Comparison of ENCODE assay signal across 16 cellular contexts in genomic region chr13:100497394-100497793, GRCh38.
DNase-seq lines count a peak whose midpoint lies in the region; ATAC-seq and TF ChIP-seq lines count a peak whose summit lies in the region.
"Had no signal": no experiment of that assay in that cellular context is flagged by ENCODE, and none has a peak within 500 bp of the region (broad histone marks: within the 10 kb centered on the region; RNA-seq: fewer than 3 reads in every experiment).

No MANE protein-coding gene starts in this region.

- H3K9me3 Mint-ChIP-seq in HFFc6: no peaks in the 10 kb centered on the region
- H3K9me3 Mint-ChIP-seq in activated T-helper 17 cell treated with anti-CD3 and anti-CD28 coated beads, Interleukin-2, amount 50 U/mL, for 72 hours: no peaks in the 10 kb centered on the region
- H3K9me3 Mint-ChIP-seq: CD4-positive, alpha-beta T cell had no signal

- TF ChIP-seq CTCF in HFFc6 (IDR thresholded peaks at IDR 0.05): no peak

- 0 out of 2 replicates have a peak overlapping the region, but pooled peaks have one; percentile 18 for H3K27ac Mint-ChIP-seq in HFFc6
- no peak overlapping the region for H3K27ac Mint-ChIP-seq in activated T-helper 17 cell treated with anti-CD3 and anti-CD28 coated beads, Interleukin-2, amount 50 U/mL, for 72 hours
- H3K27ac Mint-ChIP-seq: activated CD8-positive, alpha-beta memory T cell treated with anti-CD3 and anti-CD28 coated beads, Interleukin-2, amount 10 ng/mL, durations not matched to agents 7 days and 5 days; CD4-positive, alpha-beta T cell; progenitor cell of endocrine pancreas had no signal

- DNase-seq in HFFc6 (peak; percentile 12), fibroblast of gingiva (ENCODE audit: low read depth) (peak; percentile 10), pulmonary artery endothelial cell (ENCODE audit: low read depth, low spot score) (peak; percentile 37), NCI-H526 treated with DMSO at 0.1 percent for 48 hours (lab: John Stamatoyannopoulos, UW) (no peak)
- DNase-seq: activated CD8-positive, alpha-beta memory T cell treated with anti-CD3 and anti-CD28 coated beads, Interleukin-2, amount 10 ng/mL, durations not matched to agents 7 days and 5 days; activated gamma-delta T cell treated with Interleukin-2 at 50 U/mL for 16 hours; CD4-positive, alpha-beta T cell; heart left ventricle; NCI-H1092; stimulated activated CD4-positive, alpha-beta T cell treated with anti-CD3 and anti-CD28 coated beads, Interleukin-2, amount 100 ng/mL, for 24 hours; tibial artery had no signal

- peaks cover 35% of the 10 kb centered on the region for H3K4me1 Mint-ChIP-seq in HFFc6 (ENCODE audit: low read depth)
- peaks cover under 1% of the 10 kb centered on the region for H3K4me1 Mint-ChIP-seq in activated T-helper 17 cell treated with anti-CD3 and anti-CD28 coated beads, Interleukin-2, amount 50 U/mL, for 72 hours

- H3K27me3 Mint-ChIP-seq in HFFc6 (ENCODE audit: insufficient read depth): no peaks in the 10 kb centered on the region; the same call in none of the 2 replicates
- H3K27me3 Mint-ChIP-seq in activated T-helper 17 cell treated with anti-CD3 and anti-CD28 coated beads, Interleukin-2, amount 50 U/mL, for 72 hours: peaks cover under 1% of the 10 kb centered on the region
- H3K27me3 Mint-ChIP-seq: activated CD8-positive, alpha-beta memory T cell treated with anti-CD3 and anti-CD28 coated beads, Interleukin-2, amount 10 ng/mL, durations not matched to agents 7 days and 5 days; CD4-positive, alpha-beta T cell; progenitor cell of endocrine pancreas had no signal

- ATAC-seq in SK-N-SH treated with all-trans-retinoic acid at 6 μM for 48 hours (peak; percentile 80), HG03460 (IDR thresholded peaks at IDR 0.05; ENCODE audit: unreplicated experiment) (no peak)
- no peak for ATAC-seq in activated T-helper 17 cell treated with anti-CD3 and anti-CD28 coated beads, Interleukin-2, amount 50 U/mL, for 72 hours (replicated peaks)
- ATAC-seq: activated CD4-positive, CD25-positive, alpha-beta regulatory T cell treated with anti-CD3 and anti-CD28 coated beads, Interleukin-2, amount 50 U/mL, for 24 hours; activated CD8-positive, alpha-beta memory T cell treated with anti-CD3 and anti-CD28 coated beads, Interleukin-2, amount 10 ng/mL, durations not matched to agents 7 days and 5 days; heart left ventricle had no signal

- H3K4me3 Mint-ChIP-seq in HFFc6: no peak overlapping the region
- no peak overlapping the region for H3K4me3 Mint-ChIP-seq in activated T-helper 17 cell treated with anti-CD3 and anti-CD28 coated beads, Interleukin-2, amount 50 U/mL, for 72 hours
- H3K4me3 Mint-ChIP-seq: activated CD8-positive, alpha-beta memory T cell treated with anti-CD3 and anti-CD28 coated beads, Interleukin-2, amount 10 ng/mL, durations not matched to agents 7 days and 5 days; CD4-positive, alpha-beta T cell had no signal

- no peaks in the 10 kb centered on the region for H3K36me3 Mint-ChIP-seq in HFFc6 (ENCODE audit: low read depth)
- H3K36me3 Mint-ChIP-seq in activated T-helper 17 cell treated with anti-CD3 and anti-CD28 coated beads, Interleukin-2, amount 50 U/mL, for 72 hours (ENCODE audit: low read depth): no peaks in the 10 kb centered on the region

TF ChIP-seq in SK-N-SH treated with all-trans-retinoic acid at 6 μM for 48 hours, 23 proteins besides CTCF, POLR2A, EP300 and RAD21:
- no peak for TF ChIP-seq ISL1 (CRISPR knock-in tag; IDR thresholded peaks at IDR 0.05)
- no peak for TF ChIP-seq ZNF8 (CRISPR knock-in tag; IDR thresholded peaks at IDR 0.05)
- no peak for TF ChIP-seq CSRNP3 (CRISPR knock-in tag; IDR thresholded peaks at IDR 0.05)
- TF ChIP-seq ZNF565 (CRISPR knock-in tag; conservative IDR thresholded peaks at IDR 0.05; ENCODE audit: low read depth): no peak
- TF ChIP-seq PPARA (CRISPR knock-in tag; IDR thresholded peaks at IDR 0.05; ENCODE audit: borderline replicate concordance): no peak
- no peak for TF ChIP-seq ARNTL (CRISPR knock-in tag; IDR thresholded peaks at IDR 0.05; ENCODE audit: borderline replicate concordance, low read depth)
- TF ChIP-seq TOX (CRISPR knock-in tag; IDR thresholded peaks at IDR 0.05; ENCODE audit: borderline replicate concordance): no peak
- no peak for TF ChIP-seq BACH2 (CRISPR knock-in tag; IDR thresholded peaks at IDR 0.05; ENCODE audit: borderline replicate concordance)
- no peak for TF ChIP-seq ZC3H10 (CRISPR knock-in tag; IDR thresholded peaks at IDR 0.05)
- no peak for TF ChIP-seq PATZ1 (CRISPR knock-in tag; IDR thresholded peaks at IDR 0.05; ENCODE audit: borderline replicate concordance)
- no peak for TF ChIP-seq ZNF70 (CRISPR knock-in tag; IDR thresholded peaks at IDR 0.05)
- no peak for TF ChIP-seq GLIS3 (CRISPR knock-in tag; IDR thresholded peaks at IDR 0.05)
- no peak for TF ChIP-seq CSDC2 (CRISPR knock-in tag; IDR thresholded peaks at IDR 0.05)
- no peak for TF ChIP-seq POU6F1 (CRISPR knock-in tag; IDR thresholded peaks at IDR 0.05; ENCODE audit: borderline replicate concordance, low read depth)
- no peak for TF ChIP-seq ESRRG (CRISPR knock-in tag; IDR thresholded peaks at IDR 0.05)
